Comparison of ENCODE assay signal across 9 cellular contexts in the genomic region with DNA sequence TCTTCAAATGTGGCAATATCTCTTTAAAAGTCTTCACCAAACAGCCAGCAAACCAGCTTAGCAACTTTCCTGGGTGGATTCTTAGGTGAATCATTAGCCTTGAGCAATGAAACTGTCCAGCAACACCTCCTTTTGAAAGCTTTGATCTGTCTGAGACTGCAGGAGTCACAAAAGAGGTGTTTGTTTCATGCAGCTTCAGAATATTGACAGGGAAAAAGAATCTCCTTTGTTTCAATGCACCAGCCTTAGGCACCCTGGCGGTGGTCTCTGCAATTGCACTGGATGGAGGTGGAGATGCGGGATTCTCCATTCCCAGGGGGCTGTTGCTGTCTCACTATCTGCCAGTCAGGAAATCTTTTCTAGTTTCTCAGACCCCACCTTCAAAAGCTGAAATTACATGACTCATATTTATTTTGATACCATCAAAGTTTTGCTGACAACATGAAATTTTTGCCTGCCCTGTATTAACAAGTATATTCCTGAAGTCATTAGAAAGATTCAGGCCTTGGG.
DNase-seq lines count a peak whose midpoint lies in the region; ATAC-seq and TF ChIP-seq lines count a peak whose summit lies in the region.
"Had no signal": no experiment of that assay in that cellular context is flagged by ENCODE, and none has a peak within 500 bp of the region (broad histone marks: within the 10 kb centered on the region; RNA-seq: fewer than 3 reads in every experiment).

No MANE protein-coding gene starts in this region.

- H3K4me3 ChIP-seq in heart right ventricle (no peak overlapping the region), OCI-LY1 (ENCODE audit: low read depth, low read length, poor library complexity, severe bottlenecking) (no peak overlapping the region), hepatocyte (no peak overlapping the region), vagina (no peak overlapping the region)
- H3K4me3 ChIP-seq: adrenal gland had no signal

- no peak for DNase-seq in heart right ventricle
- DNase-seq in left ventricle myocardium superior: no peak
- peak; percentile 77 for DNase-seq in hepatocyte (ENCODE audit: low spot score)
- no peak for DNase-seq in vagina (ENCODE audit: extremely low spot score in 2 of 2)
- no peak for DNase-seq in HCEC 1CT
- no peak for DNase-seq in KG1 (lab: John Stamatoyannopoulos, UW)

- ATAC-seq in heart right ventricle (peak in 1 of 8 donors; percentile 41), left ventricle myocardium superior (no peak), HG03520 (IDR thresholded peaks at IDR 0.05; ENCODE audit: unreplicated experiment) (no peak)

- TF ChIP-seq CTCF in heart right ventricle (IDR thresholded peaks at IDR 0.05) (peak in 7 of 9 donors; percentile 11 to 40 (median 26)), OCI-LY1 (IDR thresholded peaks at IDR 0.05; ENCODE audit: low read length) (peak; percentile 48; the same call in 1 of the 2 replicates), hepatocyte (IDR thresholded peaks at IDR 0.05; ENCODE audit: poor library complexity) (peak; percentile 60), vagina (IDR thresholded peaks at IDR 0.05) (no peak)

- no peaks in the 10 kb centered on the region for H3F3A ChIP-seq in OCI-LY1 (ENCODE audit: insufficient read depth, low read length)

- H4K20me1 ChIP-seq in OCI-LY1 (ENCODE audit: insufficient read depth, low read length): no peaks in the 10 kb centered on the region
- no peaks in the 10 kb centered on the region for H4K20me1 ChIP-seq in hepatocyte (ENCODE audit: insufficient read depth, poor library complexity, severe bottlenecking)

- H3K27ac ChIP-seq in heart right ventricle (no peak overlapping the region), OCI-LY1 (ENCODE audit: low read depth, low read length, poor library complexity, severe bottlenecking) (no peak overlapping the region), hepatocyte (peak overlapping the region; percentile 78), vagina (peak overlapping the region; percentile 5)
- H3K27ac ChIP-seq: adrenal gland had no signal

- H2AFZ ChIP-seq in OCI-LY1 (ENCODE audit: low read length): no peak overlapping the region
- no peak overlapping the region for H2AFZ ChIP-seq in hepatocyte

- intact Hi-C loops in heart right ventricle (cut with DNase I): no loop called here
- intact Hi-C loops in left ventricle myocardium superior (cut with micrococcal nuclease): no loop called here
- intact Hi-C loops in vagina (cut with DNase I): no loop called here

- H3K36me3 ChIP-seq in heart right ventricle: no peaks in the 10 kb centered on the region
- no peaks in the 10 kb centered on the region for H3K36me3 ChIP-seq in OCI-LY1 (ENCODE audit: insufficient read depth, low read length)
- H3K36me3 ChIP-seq in hepatocyte (replicated peaks; ENCODE audit: insufficient read depth, low read depth): no peaks in the 10 kb centered on the region
- H3K36me3 ChIP-seq in vagina: no peaks in the 10 kb centered on the region
- H3K36me3 ChIP-seq: adrenal gland had no signal

- H3K27me3 ChIP-seq in heart right ventricle: no peaks in the 10 kb centered on the region
- H3K27me3 ChIP-seq in OCI-LY1 (ENCODE audit: insufficient read depth, low read length): no peaks in the 10 kb centered on the region
- H3K27me3 ChIP-seq in hepatocyte: no peaks in the 10 kb centered on the region
- H3K27me3 ChIP-seq in vagina: no peaks in the 10 kb centered on the region
- H3K27me3 ChIP-seq: adrenal gland had no signal

- H3K9ac ChIP-seq in OCI-LY1 (ENCODE audit: low read length): no peak overlapping the region

- 57 to 72% methylated on average over 2 of the region's 2 CpGs for WGBS in heart right ventricle, 2 donors
- WGBS in hepatocyte (ENCODE audit: low lambda C conversion rate, missing lambda C conversion rate): 13% methylated on average over 2 of the region's 2 CpGs

- H3K4me2 ChIP-seq in OCI-LY1 (ENCODE audit: low read length): no peak overlapping the region
- H3K4me2 ChIP-seq in hepatocyte: peak overlapping the region; percentile 34

- H3K4me1 ChIP-seq in heart right ventricle: peaks cover 0 to 52% (median 27%) of the 10 kb centered on the region in 9 donors
- H3K4me1 ChIP-seq in OCI-LY1 (ENCODE audit: insufficient read depth, low read length, severe bottlenecking): no peaks in the 10 kb centered on the region
- peaks cover 38% of the 10 kb centered on the region for H3K4me1 ChIP-seq in hepatocyte (ENCODE audit: insufficient read depth)
- H3K4me1 ChIP-seq in vagina: peaks cover 7% of the 10 kb centered on the region
- H3K4me1 ChIP-seq: adrenal gland had no signal

- H3K9me3 ChIP-seq in heart right ventricle (no peaks in the 10 kb centered on the region), OCI-LY1 (ENCODE audit: low read length) (no peaks in the 10 kb centered on the region), hepatocyte (ENCODE audit: low read depth) (no peaks in the 10 kb centered on the region), vagina (no peaks in the 10 kb centered on the region)
- H3K9me3 ChIP-seq: adrenal gland had no signal

- H3K79me2 ChIP-seq in OCI-LY1 (ENCODE audit: insufficient read depth, low read length) (no peaks in the 10 kb centered on the region), hepatocyte (no peaks in the 10 kb centered on the region)

- H3K9me2 ChIP-seq in OCI-LY1 (ENCODE audit: low read depth, low read length) (no peaks in the 10 kb centered on the region), hepatocyte (replicated peaks; ENCODE audit: insufficient read depth) (no peaks in the 10 kb centered on the region)

- TF ChIP-seq POLR2A in vagina (IDR thresholded peaks at IDR 0.05): no peak

Comparison
In these comparisons a context has a peak if more than half of its experiments do, and no peak if none do; other contexts are left out.
1. H3K27ac ChIP-seq: peak in hepatocyte (single experiment) and vagina (single experiment); none in heart right ventricle (0 of 10) and OCI-LY1 (single experiment).
2. CTCF ChIP-seq: peak in heart right ventricle (7 of 9), OCI-LY1 (single experiment) and hepatocyte (single experiment); none in vagina (0 of 3).